2 cellular contexts compared by ENCODE assay signal in the genomic region with DNA sequence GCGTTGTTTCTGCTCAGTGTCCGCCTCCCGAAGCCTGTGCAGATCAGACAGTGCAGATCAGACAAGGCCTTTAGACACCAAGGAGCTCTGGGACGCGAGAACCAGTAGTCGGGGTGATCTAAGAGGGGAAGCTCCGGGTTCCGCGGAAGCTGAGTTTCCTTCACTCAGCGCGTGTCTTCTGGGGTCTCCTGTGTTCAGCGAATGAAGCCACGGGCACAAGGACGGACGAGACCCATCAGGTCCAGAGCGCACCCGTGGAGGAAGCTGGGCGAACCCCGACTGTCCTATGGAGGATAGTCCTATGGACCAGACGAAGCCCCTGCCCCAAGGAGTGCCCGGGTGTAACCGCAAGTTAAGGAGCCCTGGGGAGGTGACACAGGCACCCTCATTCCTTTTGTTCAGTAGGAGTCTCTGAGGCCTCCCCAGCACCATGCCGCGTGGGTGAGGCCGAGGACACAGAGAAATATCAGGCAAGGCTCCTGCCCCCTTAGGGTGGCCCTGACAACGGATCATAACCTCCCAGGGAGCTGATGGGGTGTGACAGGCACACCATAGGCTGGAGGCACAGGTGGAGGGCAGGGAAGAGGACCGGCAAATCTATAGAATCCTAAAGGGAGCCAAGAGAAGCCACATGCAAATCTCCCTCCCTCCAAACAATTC.
TF ChIP-seq lines count a peak whose summit lies in the region.

No MANE protein-coding gene starts in this region.

TF ChIP-seq in HEK293T, 16 proteins besides CTCF, POLR2A, EP300 and RAD21:
- TF ChIP-seq ARNT (IDR thresholded peaks at IDR 0.05) (no peak), L3MBTL2 (conservative IDR thresholded peaks at IDR 0.05) (peak; percentile 54), SUZ12 (IDR thresholded peaks at IDR 0.05) (no peak), FOXA1 (IDR thresholded peaks at IDR 0.05) (no peak)

TF ChIP-seq in HepG2, 621 proteins besides CTCF, POLR2A, EP300 and RAD21 (continues in another document):
- TF ChIP-seq ZNF335 (CRISPR knock-in tag; IDR thresholded peaks at IDR 0.05): no peak
- TF ChIP-seq MAFF (IDR thresholded peaks at IDR 0.05; ENCODE audit: low read depth, low read length): no peak
- TF ChIP-seq ZNF143 (CRISPR knock-in tag; IDR thresholded peaks at IDR 0.05): no peak
- TF ChIP-seq TBL1XR1 (IDR thresholded peaks at IDR 0.05; ENCODE audit: borderline replicate concordance, low read length, partially characterized antibody): no peak
- no peak for TF ChIP-seq THYN1 (CRISPR knock-in tag; IDR thresholded peaks at IDR 0.05; ENCODE audit: borderline replicate concordance, low read depth)
- TF ChIP-seq ZFP41 (CRISPR knock-in tag; IDR thresholded peaks at IDR 0.05; ENCODE audit: borderline replicate concordance): no peak
- TF ChIP-seq ZNF563 (CRISPR knock-in tag; IDR thresholded peaks at IDR 0.05): peak; percentile 31; the same call in 1 of the 2 replicates
- no peak for TF ChIP-seq ZNF230 (CRISPR knock-in tag; IDR thresholded peaks at IDR 0.05)
- TF ChIP-seq ZNF687 (CRISPR knock-in tag; IDR thresholded peaks at IDR 0.05): peak; percentile 75
- TF ChIP-seq, protein P1, sequence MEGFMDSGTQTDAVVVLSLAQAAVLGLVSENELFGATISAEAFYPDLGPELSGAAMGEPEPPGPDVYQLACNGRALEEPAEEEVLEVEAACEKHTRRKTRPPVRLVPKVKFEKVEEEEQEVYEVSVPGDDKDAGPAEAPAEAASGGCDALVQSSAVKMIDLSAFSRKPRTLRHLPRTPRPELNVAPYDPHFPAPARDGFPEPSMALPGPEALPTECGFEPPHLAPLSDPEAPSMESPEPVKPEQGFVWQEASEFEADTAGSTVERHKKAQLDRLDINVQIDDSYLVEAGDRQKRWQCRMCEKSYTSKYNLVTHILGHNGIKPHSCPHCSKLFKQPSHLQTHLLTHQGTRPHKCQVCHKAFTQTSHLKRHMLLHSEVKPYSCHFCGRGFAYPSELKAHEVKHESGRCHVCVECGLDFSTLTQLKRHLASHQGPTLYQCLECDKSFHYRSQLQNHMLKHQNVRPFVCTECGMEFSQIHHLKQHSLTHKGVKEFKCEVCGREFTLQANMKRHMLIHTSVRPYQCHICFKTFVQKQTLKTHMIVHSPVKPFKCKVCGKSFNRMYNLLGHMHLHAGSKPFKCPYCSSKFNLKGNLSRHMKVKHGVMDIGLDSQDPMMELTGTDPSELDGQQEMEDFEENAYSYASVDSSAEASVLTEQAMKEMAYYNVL (CRISPR knock-in tag; IDR thresholded peaks at IDR 0.05; ENCODE audit: borderline replicate concordance): 0 out of 2 replicates have a peak, but pooled peaks have one; percentile 40
- TF ChIP-seq SUZ12 (IDR thresholded peaks at IDR 0.05; ENCODE audit: low read depth, low read length): no peak
- peak; percentile 68; the same call in 1 of the 2 replicates for TF ChIP-seq MYC (CRISPR knock-in tag; IDR thresholded peaks at IDR 0.05; ENCODE audit: borderline replicate concordance)
- 0 out of 2 replicates have a peak, but pooled peaks have one; percentile 32 for TF ChIP-seq NRL (CRISPR knock-in tag; IDR thresholded peaks at IDR 0.05; ENCODE audit: borderline replicate concordance)
- TF ChIP-seq, protein P2, sequence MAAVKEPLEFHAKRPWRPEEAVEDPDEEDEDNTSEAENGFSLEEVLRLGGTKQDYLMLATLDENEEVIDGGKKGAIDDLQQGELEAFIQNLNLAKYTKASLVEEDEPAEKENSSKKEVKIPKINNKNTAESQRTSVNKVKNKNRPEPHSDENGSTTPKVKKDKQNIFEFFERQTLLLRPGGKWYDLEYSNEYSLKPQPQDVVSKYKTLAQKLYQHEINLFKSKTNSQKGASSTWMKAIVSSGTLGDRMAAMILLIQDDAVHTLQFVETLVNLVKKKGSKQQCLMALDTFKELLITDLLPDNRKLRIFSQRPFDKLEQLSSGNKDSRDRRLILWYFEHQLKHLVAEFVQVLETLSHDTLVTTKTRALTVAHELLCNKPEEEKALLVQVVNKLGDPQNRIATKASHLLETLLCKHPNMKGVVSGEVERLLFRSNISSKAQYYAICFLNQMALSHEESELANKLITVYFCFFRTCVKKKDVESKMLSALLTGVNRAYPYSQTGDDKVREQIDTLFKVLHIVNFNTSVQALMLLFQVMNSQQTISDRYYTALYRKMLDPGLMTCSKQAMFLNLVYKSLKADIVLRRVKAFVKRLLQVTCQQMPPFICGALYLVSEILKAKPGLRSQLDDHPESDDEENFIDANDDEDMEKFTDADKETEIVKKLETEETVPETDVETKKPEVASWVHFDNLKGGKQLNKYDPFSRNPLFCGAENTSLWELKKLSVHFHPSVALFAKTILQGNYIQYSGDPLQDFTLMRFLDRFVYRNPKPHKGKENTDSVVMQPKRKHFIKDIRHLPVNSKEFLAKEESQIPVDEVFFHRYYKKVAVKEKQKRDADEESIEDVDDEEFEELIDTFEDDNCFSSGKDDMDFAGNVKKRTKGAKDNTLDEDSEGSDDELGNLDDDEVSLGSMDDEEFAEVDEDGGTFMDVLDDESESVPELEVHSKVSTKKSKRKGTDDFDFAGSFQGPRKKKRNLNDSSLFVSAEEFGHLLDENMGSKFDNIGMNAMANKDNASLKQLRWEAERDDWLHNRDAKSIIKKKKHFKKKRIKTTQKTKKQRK (IDR thresholded peaks at IDR 0.05; ENCODE audit: low read length): no peak
- no peak for TF ChIP-seq KLF16 (CRISPR knock-in tag; IDR thresholded peaks at IDR 0.05)
- 0 out of 2 replicates have a peak, but pooled peaks have one; percentile 22 for TF ChIP-seq YEATS4 (CRISPR knock-in tag; IDR thresholded peaks at IDR 0.05; ENCODE audit: borderline replicate concordance)
- no peak for TF ChIP-seq ZNF121 (CRISPR knock-in tag; IDR thresholded peaks at IDR 0.05)
- no peak for TF ChIP-seq ZSCAN22 (CRISPR knock-in tag; IDR thresholded peaks at IDR 0.05)
- no peak for TF ChIP-seq KLF11 (CRISPR knock-in tag; IDR thresholded peaks at IDR 0.05)
- TF ChIP-seq NCOA5 (CRISPR knock-in tag; IDR thresholded peaks at IDR 0.05): no peak
- TF ChIP-seq SIN3A (IDR thresholded peaks at IDR 0.05; ENCODE audit: borderline replicate concordance, low read depth, low read length): no peak; the same call in 1 of the 2 replicates
- no peak for TF ChIP-seq HMGA1 (CRISPR knock-in tag; conservative IDR thresholded peaks at IDR 0.05)
- TF ChIP-seq YEATS2 (CRISPR knock-in tag; IDR thresholded peaks at IDR 0.05; ENCODE audit: borderline replicate concordance): no peak
- no peak for TF ChIP-seq RERE (CRISPR knock-in tag; IDR thresholded peaks at IDR 0.05; ENCODE audit: low read depth)
- no peak; the same call in 1 of the 2 replicates for TF ChIP-seq IRF9 (CRISPR knock-in tag; IDR thresholded peaks at IDR 0.05; ENCODE audit: borderline replicate concordance)
- no peak for TF ChIP-seq MLXIP (CRISPR knock-in tag; IDR thresholded peaks at IDR 0.05; ENCODE audit: borderline replicate concordance)
- TF ChIP-seq ESRRA (CRISPR knock-in tag; IDR thresholded peaks at IDR 0.05; ENCODE audit: low read depth): no peak
- TF ChIP-seq RXRB (CRISPR knock-in tag; IDR thresholded peaks at IDR 0.05; ENCODE audit: borderline replicate concordance): no peak
- no peak for TF ChIP-seq MNT (IDR thresholded peaks at IDR 0.05)
- no peak for TF ChIP-seq ELF1 (CRISPR knock-in tag; IDR thresholded peaks at IDR 0.05)
- TF ChIP-seq ZFP36L1 (CRISPR knock-in tag; IDR thresholded peaks at IDR 0.05): no peak
- no peak for TF ChIP-seq RAD51 (IDR thresholded peaks at IDR 0.05; ENCODE audit: borderline replicate concordance)
- no peak for TF ChIP-seq MXI1 (IDR thresholded peaks at IDR 0.05; ENCODE audit: borderline replicate concordance, low read depth, low read length)
- no peak for TF ChIP-seq ZNF501 (CRISPR knock-in tag; IDR thresholded peaks at IDR 0.05)
